In genomic region chr4:78923459-78924312, GRCh38 we compare ENCODE assay signal across 13 cellular contexts. TPM values are rescaled to one million over a fixed set of nuclear protein-coding genes. Genes with fewer than 3 reads are reported as not detected.
DNase-seq lines count a peak whose midpoint lies in the region; ATAC-seq and TF ChIP-seq lines count a peak whose summit lies in the region.
"Had no signal": no experiment of that assay in that cellular context is flagged by ENCODE, and none has a peak within 500 bp of the region (broad histone marks: within the 10 kb centered on the region; RNA-seq: fewer than 3 reads in every experiment).

No MANE protein-coding gene starts in this region.

- no peaks in the 10 kb centered on the region for H3K9me2 ChIP-seq in Karpas-422 (replicated peaks; ENCODE audit: insufficient read depth, low read length)

- TF ChIP-seq EP300 in ovary (IDR thresholded peaks at IDR 0.05) = no peak

- no peaks in the 10 kb centered on the region for H3K9me3 ChIP-seq in Karpas-422 (ENCODE audit: low read length)
- H3K9me3 ChIP-seq in ovary = no peaks in the 10 kb centered on the region
- H3K9me3 ChIP-seq: tibial nerve had no signal

- intact Hi-C loops in ovary (cut with DNase I) = no loop called here

- H3K4me2 ChIP-seq in Karpas-422 (ENCODE audit: low read depth, low read length, poor library complexity, severe bottlenecking) = no peak overlapping the region

- no peak overlapping the region for H3K4me3 ChIP-seq in Karpas-422 (ENCODE audit: low read length)
- H3K4me3 ChIP-seq in ovary = no peak overlapping the region
- H3K4me3 ChIP-seq: tibial nerve had no signal

- H3K79me2 ChIP-seq in Karpas-422 (ENCODE audit: low read length) = no peaks in the 10 kb centered on the region

- H3K27me3 ChIP-seq in Karpas-422 (ENCODE audit: low read length) (no peaks in the 10 kb centered on the region), ovary (no peaks in the 10 kb centered on the region)
- H3K27me3 ChIP-seq: tibial nerve had no signal

- TF ChIP-seq POLR2A in ovary (IDR thresholded peaks at IDR 0.05) = no peak

- peak; percentile 24 for TF ChIP-seq CTCF in GM12873 (IDR thresholded peaks at IDR 0.05; ENCODE audit: insufficient read depth, low read depth, low read length, missing control alignments)
- no peak for TF ChIP-seq CTCF in ovary (IDR thresholded peaks at IDR 0.05)

- no peak overlapping the region for H2AFZ ChIP-seq in Karpas-422 (ENCODE audit: low read length)

- H4K20me1 ChIP-seq in Karpas-422 (ENCODE audit: insufficient read depth, low read depth, low read length) = no peaks in the 10 kb centered on the region

- WGBS in ovary, 3 donors = 83 to 90% (median 86%) methylated on average over 4 of the region's 4 CpGs

- no peak overlapping the region for H3K9ac ChIP-seq in Karpas-422 (ENCODE audit: low read length)

- DNase-seq in OCI-M1 (lab: John Stamatoyannopoulos, UW) = peak; percentile 73
- DNase-seq in kidney tubule cell (ENCODE audit: low spot score) = peak; percentile 7
- DNase-seq in Karpas-422 = no peak
- DNase-seq in ovary = no peak
- DNase-seq: activated CD8-positive, alpha-beta memory T cell treated with anti-CD3 and anti-CD28 coated beads, Interleukin-2, amount 10 ng/mL, durations not matched to agents 7 days and 5 days; IMR-90; NCI-H510A; posterior cingulate gyrus had no signal

- peak; percentile 47 for ATAC-seq in GM21723 (IDR thresholded peaks at IDR 0.05; ENCODE audit: unreplicated experiment)
- ATAC-seq in GM21360 (IDR thresholded peaks at IDR 0.05; ENCODE audit: unreplicated experiment) = no peak
- ATAC-seq in HG03108 (IDR thresholded peaks at IDR 0.05; ENCODE audit: unreplicated experiment) = no peak
- ATAC-seq: activated CD8-positive, alpha-beta memory T cell treated with anti-CD3 and anti-CD28 coated beads, Interleukin-2, amount 10 ng/mL, durations not matched to agents 7 days and 5 days had no signal

- H3K27ac ChIP-seq in Karpas-422 (ENCODE audit: low read length) = no peak overlapping the region
- no peak overlapping the region for H3K27ac ChIP-seq in ovary
- H3K27ac ChIP-seq: tibial nerve had no signal

- H3K36me3 ChIP-seq in Karpas-422 (ENCODE audit: insufficient read depth, low read length) (no peaks in the 10 kb centered on the region), ovary (no peaks in the 10 kb centered on the region)

- H3K4me1 ChIP-seq in Karpas-422 (ENCODE audit: low read length) (no peaks in the 10 kb centered on the region), ovary (ENCODE audit: insufficient read depth) (no peaks in the 10 kb centered on the region)

RNA-seq across cellular contexts. Expression of gene PAQR3, which starts 15.6 kb away (rescaled TPM):
- 11.7 and 46.0 TPM in 2 replicates for total RNA-seq in Karpas-422 (2014; rRNA removed; shearing (Covaris generic); ENCODE audit: low replicate concordance)
- total RNA-seq in ovary = 10 to 100 TPM in 2 of 7 donors, 1 to 10 TPM in 5; 8.3 to 13.4 (median 9.4) TPM
- 10 to 100 TPM in 1 of 2 donors, 1 to 10 TPM in 1; 3.4 to 10.1 TPM for polyA plus RNA-seq in ovary

Comparison
In these comparisons a context has a peak if more than half of its experiments do, and no peak if none do; other contexts are left out.
1. DNase-seq: peak in OCI-M1 (single experiment) and kidney tubule cell (single experiment); none in Karpas-422 (single experiment) and ovary (0 of 5).